In the genomic region with DNA sequence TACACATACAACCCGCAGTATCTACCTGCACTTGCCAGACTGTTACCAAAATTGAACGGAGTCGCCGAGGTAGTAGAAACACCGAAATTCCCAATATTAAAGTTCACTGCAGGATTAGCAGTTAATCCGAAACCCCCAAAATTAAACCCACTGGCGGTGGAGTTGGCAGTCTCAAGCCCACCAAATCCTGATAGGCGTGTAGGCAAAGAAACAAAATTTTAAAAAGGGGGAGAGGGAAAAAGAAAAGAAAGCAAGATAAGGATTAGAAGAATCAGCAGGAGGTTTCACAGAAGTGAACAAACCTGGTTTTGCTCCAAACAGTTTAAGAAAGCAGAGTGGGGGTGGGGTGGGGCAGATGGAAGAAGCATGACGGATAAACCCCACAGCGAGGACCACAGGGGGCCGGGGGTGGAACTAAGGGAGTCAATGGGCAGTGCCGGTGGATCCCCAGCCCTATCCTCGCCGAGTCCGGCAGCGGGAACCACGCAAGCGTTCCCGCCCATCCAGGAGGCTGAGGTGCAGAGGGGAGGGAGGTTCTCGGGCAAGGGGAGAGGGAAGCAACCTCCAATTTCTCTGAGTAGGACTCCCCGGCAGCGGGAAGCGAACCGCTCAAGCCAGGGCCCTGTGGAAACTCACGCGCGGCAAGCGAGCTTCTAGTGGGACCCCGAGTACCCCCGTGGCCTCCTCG, we compare ENCODE assay signal across 8 cellular contexts. TPM values are rescaled to one million over a fixed set of nuclear protein-coding genes. Genes with fewer than 3 reads are reported as not detected.
DNase-seq lines count a peak whose midpoint lies in the region; ATAC-seq and TF ChIP-seq lines count a peak whose summit lies in the region.

No MANE protein-coding gene starts in this region.

- no peaks in the 10 kb centered on the region for H3K9me3 ChIP-seq in CD4-positive, alpha-beta T cell (ENCODE audit: control insufficient read depth, low read length)

- intact Hi-C loops in CD4-positive, alpha-beta T cell (cut with DNase I, micrococcal nuclease), result loop anchor here (2.0 to 10.0 kb wide), 8 partner anchors 65 to 1715 kb away; a partner anchor contains a TSS

- CTCF ChIA-PET in CD4-positive, alpha-beta T cell (lab: Charles Lee), result interaction anchor here (1.1 kb wide), 1 partner anchor 8 kb away, joined by 3 read pairs; no protein-coding TSS in a partner anchor

- no peaks in the 10 kb centered on the region for H3K27me3 Mint-ChIP-seq in CD4-positive, alpha-beta T cell

- ATAC-seq in CD4-positive, alpha-beta T cell (ENCODE audit: poor library complexity), result peak; percentile 18
- ATAC-seq in GM19438 (IDR thresholded peaks at IDR 0.05; ENCODE audit: low read depth, unreplicated experiment) (peak; percentile 45), HG03565 (IDR thresholded peaks at IDR 0.05; ENCODE audit: unreplicated experiment) (peak; percentile 27), esophagus mucosa (peak; percentile 76)

- peak overlapping the region; percentile 80 for H3K27ac ChIP-seq in CD4-positive, alpha-beta T cell (ENCODE audit: low read depth, low read length)

- POLR2A ChIA-PET in CD4-positive, alpha-beta T cell (lab: Charles Lee), result interaction anchor here (0.8 to 2.0 kb wide), 9 partner anchors 15 to 1715 kb away, joined by 3 to 18 read pairs (median 4); a partner anchor contains a TSS

- DNase-seq in CD4-positive, alpha-beta T cell, result peak in 4 of 10 experiments; percentile 1 to 19 (median 11)
- DNase-seq in NOMO-1 (lab: John Stamatoyannopoulos, UW; ENCODE audit: unreplicated experiment in 2 of 2) (peak; percentile 55 to 56), myocyte (ENCODE audit: low read depth) (peak; percentile 66), stromal cell of bone marrow (ENCODE audit: low read depth) (peak; percentile 59)
- DNase-seq in activated CD8-positive, alpha-beta memory T cell treated with anti-CD3 and anti-CD28 coated beads, Interleukin-2, amount 50 U/mL, for 48 hours, result peak; percentile 75

- H3K36me3 Mint-ChIP-seq in CD4-positive, alpha-beta T cell (ENCODE audit: low read depth), result peaks cover 34% of the 10 kb centered on the region

- no peak for TF ChIP-seq CTCF in CD4-positive, alpha-beta T cell (IDR thresholded peaks at IDR 0.05)

- peaks cover 38% of the 10 kb centered on the region for H3K4me1 Mint-ChIP-seq in CD4-positive, alpha-beta T cell (ENCODE audit: low read depth)

- H3K9me3 Mint-ChIP-seq in CD4-positive, alpha-beta T cell, result no peaks in the 10 kb centered on the region

- peak overlapping the region; percentile 92 for H3K27ac Mint-ChIP-seq in CD4-positive, alpha-beta T cell

- H3K27me3 ChIP-seq in CD4-positive, alpha-beta T cell (ENCODE audit: control insufficient read depth, insufficient read depth, low read length), result no peaks in the 10 kb centered on the region

- peak overlapping the region; percentile 99 for H3K4me3 Mint-ChIP-seq in CD4-positive, alpha-beta T cell

RNA-seq across cellular contexts. Expression of a gene that starts 0.6 kb away (rescaled TPM):
- total RNA-seq in CD4-positive, alpha-beta T cell, result 100 to 1,000 TPM in 1 of 2 experiments, 10 to 100 TPM in 1; 94.1 to 108 TPM
- total RNA-seq in esophagus mucosa, result 31.7 TPM
- 19.4 and 20.8 TPM in 2 replicates for total RNA-seq in myocyte
- 9.7 TPM for polyA plus RNA-seq in myocyte (2012)

Comparison
In these comparisons a context has a peak if more than half of its experiments do, and no peak if none do; other contexts are left out.
1. ATAC-seq: peak in every context shown above with its lines; median percentile 76 in esophagus mucosa; 45 in GM19438; 27 in HG03565; 18 in CD4-positive, alpha-beta T cell.